In the genomic region with DNA sequence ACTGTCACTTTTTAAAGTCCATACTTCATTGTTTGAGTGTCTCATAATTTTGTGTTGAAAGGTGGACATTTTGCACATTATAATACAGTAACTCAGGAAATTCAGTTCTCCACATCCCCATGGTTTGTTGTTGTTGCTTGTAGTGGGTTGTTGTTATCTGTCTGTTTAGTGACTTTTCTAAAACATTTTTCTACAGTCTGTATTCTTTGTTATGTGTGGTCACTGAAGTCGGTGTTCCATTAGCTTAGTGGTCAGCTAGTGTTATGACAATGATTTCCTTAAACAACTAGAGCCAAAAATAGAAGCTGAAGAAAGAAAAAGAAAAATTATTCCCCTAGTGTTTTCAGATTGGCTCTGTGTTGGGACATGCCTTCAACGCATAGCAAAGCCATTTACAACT, we compare ENCODE assay signal across 29 cellular contexts. TPM values are rescaled to one million over a fixed set of nuclear protein-coding genes. Genes with fewer than 3 reads are reported as not detected.
"Had no signal": no experiment of that assay in that cellular context is flagged by ENCODE, and none has a peak within 500 bp of the region (broad histone marks: within the 10 kb centered on the region; RNA-seq: fewer than 3 reads in every experiment).

No MANE protein-coding gene starts in this region.

- H3K4me1 Mint-ChIP-seq: neural progenitor cell; stimulated activated effector memory CD8-positive, alpha-beta T cell treated with anti-CD3 and anti-CD28 coated beads, Interleukin-12 subunit alpha, Interleukin-12 subunit beta, amount 100 ng/mL, for 72 hours; stimulated activated naive B cell treated with anti-CD40 and anti-IgM and Interleukin-4, amounts not matched to agents 10 μg/mL and 1 μg/mL and 100 μg/mL, for 72 hours had no signal

- H3K27ac ChIP-seq: neural progenitor cell, ovary, parathyroid adenoma, psoas muscle, right lobe of liver, sigmoid colon, stomach, thoracic aorta, thyroid gland, tibial nerve, upper lobe of left lung, vagina had no signal

- FAIRE-seq: small intestine, urothelium cell line had no signal

- H3K4me3 ChIP-seq: neural progenitor cell, ovary, psoas muscle, right lobe of liver, sigmoid colon, stomach, thoracic aorta, thyroid gland, tibial nerve, upper lobe of left lung, vagina had no signal

- H3K4me2 ChIP-seq: neural progenitor cell had no signal

- H3K4me1 ChIP-seq: neural progenitor cell, parathyroid adenoma, psoas muscle, right lobe of liver, upper lobe of left lung had no signal

- H3K36me3 Mint-ChIP-seq: neural progenitor cell; stimulated activated effector memory CD8-positive, alpha-beta T cell treated with anti-CD3 and anti-CD28 coated beads, Interleukin-12 subunit alpha, Interleukin-12 subunit beta, amount 100 ng/mL, for 72 hours; stimulated activated naive B cell treated with anti-CD40 and anti-IgM and Interleukin-4, amounts not matched to agents 10 μg/mL and 1 μg/mL and 100 μg/mL, for 72 hours had no signal

- H3K27me3 Mint-ChIP-seq: progenitor cell of endocrine pancreas had no signal

- DNase-seq: occipital lobe; ovary; posterior cingulate gyrus; psoas muscle; right cardiac atrium; right lobe of liver; sigmoid colon; small intestine; stimulated activated CD4-positive, alpha-beta T cell treated with anti-CD3 and anti-CD28 coated beads, Interleukin-15, amount 100 ng/mL, for 24 hours; stimulated activated CD4-positive, alpha-beta T cell treated with anti-CD3 and anti-CD28 coated beads, Interleukin-2, amount 100 ng/mL, for 24 hours; stimulated activated CD4-positive, alpha-beta T cell treated with anti-CD3 and anti-CD28 coated beads, Interleukin-2, amount 100 ng/mL, for 48 hours; stimulated activated CD4-positive, alpha-beta T cell treated with anti-CD3 and anti-CD28 coated beads, Interleukin-4, amount 100 ng/mL, for 24 hours; stimulated activated naive B cell treated with anti-CD40 and anti-IgM and Interleukin-4, amounts not matched to agents 10 μg/mL and 1 μg/mL and 100 μg/mL, for 72 hours; stimulated activated naive CD4-positive, alpha-beta T cell treated with Interleukin-2 at 50 U/mL for 16 hours; stomach; thyroid gland; trophoblast cell; upper lobe of left lung had no signal

- H3K27me3 ChIP-seq: neural progenitor cell, ovary, right lobe of liver, sigmoid colon, stomach, thyroid gland, tibial nerve, upper lobe of left lung, vagina had no signal

- ATAC-seq: psoas muscle; right cardiac atrium; right lobe of liver; stimulated activated effector memory CD8-positive, alpha-beta T cell treated with anti-CD3 and anti-CD28 coated beads, Interleukin-12 subunit alpha, Interleukin-12 subunit beta, amount 100 ng/mL, for 72 hours; stimulated activated naive B cell treated with anti-CD40 and anti-IgM and Interleukin-4, amounts not matched to agents 10 μg/mL and 1 μg/mL and 100 μg/mL, for 72 hours had no signal

- H2AFZ ChIP-seq: neural progenitor cell, parathyroid adenoma had no signal

- H3K9ac ChIP-seq: neural progenitor cell, parathyroid adenoma had no signal

- H3K9me3 ChIP-seq: right lobe of liver, thyroid gland had no signal

- H3K36me3 ChIP-seq: neural progenitor cell, ovary, right lobe of liver, sigmoid colon, stomach, thoracic aorta, thyroid gland, tibial nerve, upper lobe of left lung, vagina had no signal

- H3K79me2 ChIP-seq: parathyroid adenoma had no signal

- H3K27ac Mint-ChIP-seq: nephron; neural progenitor cell; progenitor cell of endocrine pancreas; stimulated activated effector memory CD8-positive, alpha-beta T cell treated with anti-CD3 and anti-CD28 coated beads, Interleukin-12 subunit alpha, Interleukin-12 subunit beta, amount 100 ng/mL, for 72 hours; stimulated activated naive B cell treated with anti-CD40 and anti-IgM and Interleukin-4, amounts not matched to agents 10 μg/mL and 1 μg/mL and 100 μg/mL, for 72 hours; stimulated activated naive CD8-positive, alpha-beta T cell treated with anti-CD3 and anti-CD28 coated beads, Interleukin-15, Interleukin-2, amounts not matched to agents 100 ng/mL and 50 ng/mL, for 24 hours had no signal

- H3K4me3 Mint-ChIP-seq: nephron; neural progenitor cell; stimulated activated effector memory CD8-positive, alpha-beta T cell treated with anti-CD3 and anti-CD28 coated beads, Interleukin-12 subunit alpha, Interleukin-12 subunit beta, amount 100 ng/mL, for 72 hours; stimulated activated naive B cell treated with anti-CD40 and anti-IgM and Interleukin-4, amounts not matched to agents 10 μg/mL and 1 μg/mL and 100 μg/mL, for 72 hours; stimulated activated naive CD8-positive, alpha-beta T cell treated with anti-CD3 and anti-CD28 coated beads, Interleukin-15, Interleukin-2, amounts not matched to agents 100 ng/mL and 50 ng/mL, for 24 hours had no signal

RNA-seq across cellular contexts. Expression of a gene that starts 5.6 kb away (rescaled TPM):
- total RNA-seq: progenitor cell of endocrine pancreas had no signal
- polyA plus RNA-seq: neural cell had no signal
